ENCODE assay signal across 1 cellular context in the genomic region with DNA sequence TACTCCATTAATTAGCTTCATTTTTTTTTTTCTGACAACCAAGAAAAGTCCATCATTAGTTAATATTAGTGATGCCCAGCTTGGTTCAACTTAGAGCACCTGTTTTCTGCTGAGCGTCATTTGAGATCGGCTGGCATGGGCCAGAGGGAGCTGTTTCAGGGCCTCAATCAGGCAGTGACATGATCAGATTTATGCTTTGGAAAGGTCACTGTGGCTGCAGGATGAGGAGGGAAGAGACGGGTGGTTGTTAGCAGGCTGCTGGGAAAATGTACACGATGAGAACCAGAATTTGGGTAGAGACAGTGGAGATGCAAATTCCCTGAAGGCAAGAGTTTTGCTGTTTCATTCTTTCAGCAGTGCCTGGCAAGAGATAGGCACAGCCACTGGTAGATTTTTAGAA.
TF ChIP-seq lines count a peak whose summit lies in the region.

No MANE protein-coding gene starts in this region.

TF ChIP-seq in GM23338, 12 proteins besides CTCF, POLR2A, EP300 and RAD21:
- TF ChIP-seq EZH2 (IDR thresholded peaks at IDR 0.05; ENCODE audit: low read depth, unreplicated experiment): no peak
TF ChIP-seq in GM23338: peak in this region for 0.
